ENCODE assay signal across 1 cellular context in genomic region chr19:3387645-3388589, GRCh38.
TF ChIP-seq lines count a peak whose summit lies in the region.

No MANE protein-coding gene starts in this region.

TF ChIP-seq in IMR-90, 13 proteins besides CTCF, POLR2A, EP300 and RAD21:
- TF ChIP-seq MAZ (IDR thresholded peaks at IDR 0.05; ENCODE audit: borderline replicate concordance, low read depth, low read length) (no peak; the same call in 1 of the 2 replicates), RFX5 (IDR thresholded peaks at IDR 0.05; ENCODE audit: low read depth, low read length) (no peak), SMC3 (IDR thresholded peaks at IDR 0.05; ENCODE audit: low read depth, low read length) (no peak), FOS (IDR thresholded peaks at IDR 0.05; ENCODE audit: low read depth, low read length) (no peak), MAFK (IDR thresholded peaks at IDR 0.05; ENCODE audit: low read depth, low read length) (no peak), BHLHE40 (IDR thresholded peaks at IDR 0.05; ENCODE audit: low read depth, low read length) (no peak), RCOR1 (IDR thresholded peaks at IDR 0.05; ENCODE audit: insufficient replicate concordance, low read length) (no peak), MXI1 (IDR thresholded peaks at IDR 0.05; ENCODE audit: borderline replicate concordance, low read depth, low read length) (no peak), NFE2L2 (IDR thresholded peaks at IDR 0.05; ENCODE audit: low read depth, low read length) (no peak), ELK1 (IDR thresholded peaks at IDR 0.05; ENCODE audit: borderline replicate concordance, low read depth, low read length) (no peak), CHD1 (IDR thresholded peaks at IDR 0.05; ENCODE audit: low read depth, low read length) (no peak)
TF ChIP-seq in IMR-90: peak in this region for 0.
